In genomic region chr19:45790942-45791341, GRCh38 we compare ENCODE assay signal across 1 cellular context.
TF ChIP-seq lines count a peak whose summit lies in the region.

No MANE protein-coding gene starts in this region.

TF ChIP-seq in WTC11, 78 proteins besides CTCF, POLR2A, EP300 and RAD21:
- no peak for TF ChIP-seq ZNF532 (CRISPR knock-in tag; IDR thresholded peaks at IDR 0.05; ENCODE audit: borderline replicate concordance)
- no peak for TF ChIP-seq JUN (CRISPR knock-in tag; IDR thresholded peaks at IDR 0.05)
- TF ChIP-seq USF2 (CRISPR knock-in tag; IDR thresholded peaks at IDR 0.05): no peak
- no peak for TF ChIP-seq ATF3 (CRISPR knock-in tag; conservative IDR thresholded peaks at IDR 0.05)
- TF ChIP-seq FOXP1 (CRISPR knock-in tag; IDR thresholded peaks at IDR 0.05; ENCODE audit: borderline replicate concordance): no peak
- no peak for TF ChIP-seq ZNF671 (CRISPR knock-in tag; IDR thresholded peaks at IDR 0.05)
- no peak for TF ChIP-seq MLX (CRISPR knock-in tag; IDR thresholded peaks at IDR 0.05)
- TF ChIP-seq ZNF232 (CRISPR knock-in tag; IDR thresholded peaks at IDR 0.05): no peak
- TF ChIP-seq FOXP4 (CRISPR knock-in tag; IDR thresholded peaks at IDR 0.05): no peak
- TF ChIP-seq ZMAT4 (CRISPR knock-in tag; IDR thresholded peaks at IDR 0.05): no peak
- no peak for TF ChIP-seq CBFB (CRISPR knock-in tag; IDR thresholded peaks at IDR 0.05; ENCODE audit: low read depth)
- no peak for TF ChIP-seq PRRX2 (CRISPR knock-in tag; IDR thresholded peaks at IDR 0.05)
- no peak for TF ChIP-seq AR (CRISPR knock-in tag; IDR thresholded peaks at IDR 0.05)
- TF ChIP-seq FOXJ3 (CRISPR knock-in tag; IDR thresholded peaks at IDR 0.05; ENCODE audit: borderline replicate concordance): no peak
- TF ChIP-seq AFF4 (CRISPR knock-in tag; IDR thresholded peaks at IDR 0.05; ENCODE audit: borderline replicate concordance): no peak
